1 cellular context compared by ENCODE assay signal in genomic region chr13:62779146-62779545, GRCh38.
TF ChIP-seq lines count a peak whose summit lies in the region.

No MANE protein-coding gene starts in this region.

TF ChIP-seq in H1, 55 proteins besides CTCF, POLR2A, EP300 and RAD21 (continued from another document):
- TF ChIP-seq, protein P1, sequence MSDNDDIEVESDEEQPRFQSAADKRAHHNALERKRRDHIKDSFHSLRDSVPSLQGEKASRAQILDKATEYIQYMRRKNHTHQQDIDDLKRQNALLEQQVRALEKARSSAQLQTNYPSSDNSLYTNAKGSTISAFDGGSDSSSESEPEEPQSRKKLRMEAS (IDR thresholded peaks at IDR 0.05) = 0 out of 2 replicates have a peak, but pooled peaks have one; percentile 22
- no peak for TF ChIP-seq BACH1 (IDR thresholded peaks at IDR 0.05; ENCODE audit: low read length)
- 0 out of 2 replicates have a peak, but pooled peaks have one; percentile 5 for TF ChIP-seq TCF12 (IDR thresholded peaks at IDR 0.05; ENCODE audit: low read depth, low read length)
- no peak for TF ChIP-seq JUN (IDR thresholded peaks at IDR 0.05; ENCODE audit: low read depth, low read length)
- TF ChIP-seq EGR1 (IDR thresholded peaks at IDR 0.05; ENCODE audit: borderline replicate concordance, low read depth, low read length) = no peak
- no peak for TF ChIP-seq SP1 (IDR thresholded peaks at IDR 0.05; ENCODE audit: low read depth, low read length)
